ENCODE assay signal across 8 cellular contexts in the genomic region with DNA sequence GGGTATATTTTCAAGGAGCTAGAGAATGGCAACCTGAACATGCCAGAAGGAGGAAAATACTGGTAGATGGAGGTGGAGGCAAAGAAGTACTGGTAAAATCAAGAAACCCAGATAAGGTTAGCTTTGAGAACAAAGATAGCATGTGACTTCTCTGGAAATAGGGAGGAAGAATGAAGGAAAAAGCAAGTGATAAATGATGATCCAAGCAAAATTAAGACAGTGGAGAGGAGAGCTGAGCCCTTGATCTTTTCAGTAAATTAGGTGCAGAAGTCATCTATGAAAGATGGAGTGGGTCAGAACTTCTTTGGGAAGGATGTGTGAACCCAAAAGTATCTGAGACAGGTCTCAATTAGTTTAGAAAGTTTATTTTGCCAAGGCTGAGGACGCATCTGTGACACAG.
"Had no signal": no experiment of that assay in that cellular context is flagged by ENCODE, and none has a peak within 500 bp of the region (broad histone marks: within the 10 kb centered on the region; RNA-seq: fewer than 3 reads in every experiment).

No MANE protein-coding gene starts in this region.

- H3K4me1 Mint-ChIP-seq: IgD-negative memory B cell had no signal

- H2AFZ ChIP-seq: GM23248 had no signal

- DNase-seq: GM23248, H9, HCEC 1CT, KG1 had no signal

- H3K36me3 Mint-ChIP-seq: IgD-negative memory B cell had no signal

- H3K9me3 Mint-ChIP-seq: H9, IgD-negative memory B cell had no signal

- FAIRE-seq: H1, H54 had no signal

- H3K4me3 Mint-ChIP-seq: H9 had no signal

- H3K4me3 ChIP-seq: GM23248 had no signal

- H3K27ac ChIP-seq: GM23248, HL-60 had no signal
